Comparison of ENCODE assay signal across 22 cellular contexts in genomic region chr22:21025763-21026755, GRCh38. TPM values are rescaled to one million over a fixed set of nuclear protein-coding genes. Genes with fewer than 3 reads are reported as not detected.
DNase-seq lines count a peak whose midpoint lies in the region; ATAC-seq and TF ChIP-seq lines count a peak whose summit lies in the region.
"Had no signal": no experiment of that assay in that cellular context is flagged by ENCODE, and none has a peak within 500 bp of the region (broad histone marks: within the 10 kb centered on the region; RNA-seq: fewer than 3 reads in every experiment).

No MANE protein-coding gene starts in this region.

- intact Hi-C loops in activated T-helper 1 cell treated with anti-CD3 and anti-CD28 coated beads, Interleukin-12 subunit alpha, Interleukin-12 subunit beta, Interleukin-2, Interleukin-4 antibody, amounts not matched to agents 30 ng/mL and 10 ng/mL and 1 ng/mL, durations not matched to agents 14 hours and 24 hours and 36 hours (cut with micrococcal nuclease) = no loop called here
- intact Hi-C loops in Right ventricle myocardium superior (cut with DNase I) = no loop called here

- no peaks in the 10 kb centered on the region for H3K9me3 Mint-ChIP-seq in T-helper 2 cell treated with Interferon-gamma antibody and Interleukin-4, amounts not matched to agents 5 μg/mL and 100 μg/mL, for 36 hours
- no peaks in the 10 kb centered on the region for H3K9me3 Mint-ChIP-seq in activated T-helper 1 cell treated with anti-CD3 and anti-CD28 coated beads, Interleukin-12 subunit alpha, Interleukin-12 subunit beta, Interleukin-2, Interleukin-4 antibody, amounts not matched to agents 30 ng/mL and 10 ng/mL and 1 ng/mL, durations not matched to agents 14 hours and 24 hours and 36 hours
- H3K9me3 Mint-ChIP-seq: activated naive CD4-positive, alpha-beta T cell treated with anti-CD3 and anti-CD28 coated beads, Interleukin-2, amount 50 U/mL, for 72 hours; neural crest cell had no signal

- no peaks in the 10 kb centered on the region for H3K9me3 ChIP-seq in osteoblast (ENCODE audit: low read depth, low read length)
- H3K9me3 ChIP-seq: BE2C, MG63, psoas muscle, suprapubic skin had no signal

- no peaks in the 10 kb centered on the region for H4K20me1 ChIP-seq in osteoblast (ENCODE audit: insufficient read depth, low read length)

- peaks cover 8% of the 10 kb centered on the region for H3K4me1 ChIP-seq in osteoblast (ENCODE audit: insufficient read depth, low read length)
- H3K4me1 ChIP-seq: psoas muscle had no signal

- H3K4me3 ChIP-seq in osteoblast (ENCODE audit: insufficient read depth, low read length) = no peak overlapping the region
- H3K4me3 ChIP-seq: MG63, psoas muscle, suprapubic skin had no signal

- peaks cover 8% of the 10 kb centered on the region for H3K4me1 Mint-ChIP-seq in T-helper 2 cell treated with Interferon-gamma antibody and Interleukin-4, amounts not matched to agents 5 μg/mL and 100 μg/mL, for 36 hours (ENCODE audit: low read depth)
- peaks cover 7% of the 10 kb centered on the region for H3K4me1 Mint-ChIP-seq in activated T-helper 1 cell treated with anti-CD3 and anti-CD28 coated beads, Interleukin-12 subunit alpha, Interleukin-12 subunit beta, Interleukin-2, Interleukin-4 antibody, amounts not matched to agents 30 ng/mL and 10 ng/mL and 1 ng/mL, durations not matched to agents 14 hours and 24 hours and 36 hours (ENCODE audit: low read depth)

- no peak for DNase-seq in T-helper 2 cell treated with Interferon-gamma antibody and Interleukin-4, amounts not matched to agents 5 μg/mL and 100 μg/mL, for 36 hours (ENCODE audit: low spot score)
- no peak for DNase-seq in T-helper 2 cell
- no peak for DNase-seq in activated T-helper 1 cell treated with anti-CD3 and anti-CD28 coated beads, Interleukin-12 subunit alpha, Interleukin-12 subunit beta, Interleukin-2, Interleukin-4 antibody, amounts not matched to agents 30 ng/mL and 10 ng/mL and 1 ng/mL, durations not matched to agents 14 hours and 24 hours and 36 hours (ENCODE audit: low spot score)
- DNase-seq in osteoblast (ENCODE audit: insufficient read length, low spot score, missing footprints) = peak; percentile 79
- DNase-seq in NCI-H1048 (lab: John Stamatoyannopoulos, UW) = no peak
- DNase-seq in Right ventricle myocardium superior = no peak
- DNase-seq: activated CD4-positive, alpha-beta T cell treated with anti-CD3 and anti-CD28 coated beads for 48 hours; BE2C; cortex of kidney; left cardiac atrium; MG63; NCI-H146; psoas muscle; small intestine; stimulated activated CD4-positive, alpha-beta T cell treated with anti-CD3 and anti-CD28 coated beads, Interleukin-4, amount 100 ng/mL, for 4 hours had no signal

- peaks cover 7% of the 10 kb centered on the region for H3K27me3 Mint-ChIP-seq in T-helper 2 cell treated with Interferon-gamma antibody and Interleukin-4, amounts not matched to agents 5 μg/mL and 100 μg/mL, for 36 hours (ENCODE audit: low read depth)
- peaks cover 12% of the 10 kb centered on the region for H3K27me3 Mint-ChIP-seq in activated T-helper 1 cell treated with anti-CD3 and anti-CD28 coated beads, Interleukin-12 subunit alpha, Interleukin-12 subunit beta, Interleukin-2, Interleukin-4 antibody, amounts not matched to agents 30 ng/mL and 10 ng/mL and 1 ng/mL, durations not matched to agents 14 hours and 24 hours and 36 hours (ENCODE audit: insufficient read depth)

- H3K36me3 ChIP-seq in osteoblast (ENCODE audit: insufficient read depth, low read length) = no peaks in the 10 kb centered on the region
- H3K36me3 ChIP-seq: BE2C, MG63, suprapubic skin had no signal

- no peaks in the 10 kb centered on the region for H3K79me2 ChIP-seq in osteoblast (ENCODE audit: insufficient read depth, low read length)

- H3K4me2 ChIP-seq in osteoblast (ENCODE audit: insufficient read depth, low read length) = no peak overlapping the region

- peak overlapping the region; percentile 15 for H3K27ac Mint-ChIP-seq in T-helper 2 cell treated with Interferon-gamma antibody and Interleukin-4, amounts not matched to agents 5 μg/mL and 100 μg/mL, for 36 hours
- H3K27ac Mint-ChIP-seq in activated T-helper 1 cell treated with anti-CD3 and anti-CD28 coated beads, Interleukin-12 subunit alpha, Interleukin-12 subunit beta, Interleukin-2, Interleukin-4 antibody, amounts not matched to agents 30 ng/mL and 10 ng/mL and 1 ng/mL, durations not matched to agents 14 hours and 24 hours and 36 hours = peak overlapping the region; percentile 9

- no peak overlapping the region for H3K4me3 Mint-ChIP-seq in T-helper 2 cell treated with Interferon-gamma antibody and Interleukin-4, amounts not matched to agents 5 μg/mL and 100 μg/mL, for 36 hours
- H3K4me3 Mint-ChIP-seq in activated T-helper 1 cell treated with anti-CD3 and anti-CD28 coated beads, Interleukin-12 subunit alpha, Interleukin-12 subunit beta, Interleukin-2, Interleukin-4 antibody, amounts not matched to agents 30 ng/mL and 10 ng/mL and 1 ng/mL, durations not matched to agents 14 hours and 24 hours and 36 hours = no peak overlapping the region
- H3K4me3 Mint-ChIP-seq: brain, neural crest cell had no signal

- no peak for ATAC-seq in Right ventricle myocardium superior (ENCODE audit: poor library complexity)
- ATAC-seq: psoas muscle had no signal

- H3K27ac ChIP-seq in osteoblast (ENCODE audit: low read depth, low read length) = no peak overlapping the region
- H3K27ac ChIP-seq: 22Rv1, suprapubic skin had no signal

- peaks cover 16% of the 10 kb centered on the region for H3K27me3 ChIP-seq in osteoblast (ENCODE audit: insufficient read depth, low read length)
- H3K27me3 ChIP-seq: BE2C, MG63 had no signal

- no peaks in the 10 kb centered on the region for H3K36me3 Mint-ChIP-seq in T-helper 2 cell treated with Interferon-gamma antibody and Interleukin-4, amounts not matched to agents 5 μg/mL and 100 μg/mL, for 36 hours (ENCODE audit: low read depth)
- no peaks in the 10 kb centered on the region for H3K36me3 Mint-ChIP-seq in activated T-helper 1 cell treated with anti-CD3 and anti-CD28 coated beads, Interleukin-12 subunit alpha, Interleukin-12 subunit beta, Interleukin-2, Interleukin-4 antibody, amounts not matched to agents 30 ng/mL and 10 ng/mL and 1 ng/mL, durations not matched to agents 14 hours and 24 hours and 36 hours (ENCODE audit: low read depth)
- H3K36me3 Mint-ChIP-seq: brain had no signal

- H2AFZ ChIP-seq in osteoblast (ENCODE audit: low read length) = no peak overlapping the region

- TF ChIP-seq CTCF in osteoblast (IDR thresholded peaks at IDR 0.05; ENCODE audit: extremely low read depth, low read depth, low read length) = no peak

RNA-seq across cellular contexts. Expression of gene SLC7A4, which starts 6.3 kb away (rescaled TPM):
- not detected in 2 replicates for total RNA-seq in activated T-helper 1 cell treated with anti-CD3 and anti-CD28 coated beads, Interleukin-12 subunit alpha, Interleukin-12 subunit beta, Interleukin-2, Interleukin-4 antibody, amounts not matched to agents 30 ng/mL and 10 ng/mL and 1 ng/mL, durations not matched to agents 14 hours and 24 hours and 36 hours
- total RNA-seq in osteoblast = under 0.01 and 0.36 TPM in 2 replicates
- 0.16 TPM for total RNA-seq in Right ventricle myocardium superior
- total RNA-seq: activated naive CD4-positive, alpha-beta T cell treated with anti-CD3 and anti-CD28 coated beads, Interleukin-2, amount 50 U/mL, for 72 hours; endothelial cell of umbilical vein; G401 had no signal

RNA-seq across cellular contexts. Expression of gene P2RX6, which starts 11.1 kb away (rescaled TPM):
- total RNA-seq in activated T-helper 1 cell treated with anti-CD3 and anti-CD28 coated beads, Interleukin-12 subunit alpha, Interleukin-12 subunit beta, Interleukin-2, Interleukin-4 antibody, amounts not matched to agents 30 ng/mL and 10 ng/mL and 1 ng/mL, durations not matched to agents 14 hours and 24 hours and 36 hours = 0.18 and 0.22 TPM in 2 replicates
- 3.2 and 5.1 TPM in 2 replicates for total RNA-seq in osteoblast
- total RNA-seq in Right ventricle myocardium superior = 3.9 TPM
- total RNA-seq: endothelial cell of umbilical vein had no signal

RNA-seq across cellular contexts. Expression of gene LRRC74B, which starts 19.7 kb away (rescaled TPM):
- not detected in 2 replicates for total RNA-seq in activated T-helper 1 cell treated with anti-CD3 and anti-CD28 coated beads, Interleukin-12 subunit alpha, Interleukin-12 subunit beta, Interleukin-2, Interleukin-4 antibody, amounts not matched to agents 30 ng/mL and 10 ng/mL and 1 ng/mL, durations not matched to agents 14 hours and 24 hours and 36 hours
- total RNA-seq in osteoblast (under 0.01 TPM in 1 of 2 replicates, not detected in the other), Right ventricle myocardium superior (not detected)
- total RNA-seq: activated naive CD4-positive, alpha-beta T cell treated with anti-CD3 and anti-CD28 coated beads, Interleukin-2, amount 50 U/mL, for 72 hours; endothelial cell of umbilical vein; G401; left cardiac atrium; neural crest cell; suprapubic skin had no signal

RNA-seq across cellular contexts. Expression of gene THAP7, which starts 24.1 kb away (rescaled TPM):
- 35.1 and 36.8 TPM in 2 replicates for total RNA-seq in activated T-helper 1 cell treated with anti-CD3 and anti-CD28 coated beads, Interleukin-12 subunit alpha, Interleukin-12 subunit beta, Interleukin-2, Interleukin-4 antibody, amounts not matched to agents 30 ng/mL and 10 ng/mL and 1 ng/mL, durations not matched to agents 14 hours and 24 hours and 36 hours
- 23.9 and 24.2 TPM in 2 replicates for total RNA-seq in osteoblast
- total RNA-seq in Right ventricle myocardium superior = 19.4 TPM

RNA-seq across cellular contexts. Expression of gene LZTR1, which starts 44.0 kb away (rescaled TPM):
- 81.9 and 87.5 TPM in 2 replicates for total RNA-seq in activated T-helper 1 cell treated with anti-CD3 and anti-CD28 coated beads, Interleukin-12 subunit alpha, Interleukin-12 subunit beta, Interleukin-2, Interleukin-4 antibody, amounts not matched to agents 30 ng/mL and 10 ng/mL and 1 ng/mL, durations not matched to agents 14 hours and 24 hours and 36 hours
- 56.8 and 58.0 TPM in 2 replicates for total RNA-seq in osteoblast
- 24.7 TPM for total RNA-seq in Right ventricle myocardium superior
